ENCODE assay signal across 1 cellular context in the genomic region with DNA sequence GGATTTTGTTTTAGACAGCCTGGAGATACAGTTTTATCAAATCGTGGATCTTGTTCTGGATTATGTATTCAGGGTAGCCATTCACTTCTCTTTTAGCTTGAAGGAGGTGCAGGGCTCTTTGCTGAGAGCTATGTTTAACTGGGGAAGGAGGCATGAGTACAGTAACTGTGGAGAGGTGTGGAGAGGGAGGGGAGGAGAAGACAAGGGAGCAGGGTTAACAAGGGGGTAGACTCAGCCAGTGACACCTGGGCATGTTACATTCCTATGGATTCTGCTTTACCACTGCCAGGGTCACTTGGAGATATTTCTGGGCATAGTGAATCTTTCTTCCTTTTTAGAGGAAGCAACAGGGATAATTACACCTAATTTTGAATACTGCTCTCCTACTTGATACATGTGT.
TF ChIP-seq lines count a peak whose summit lies in the region.

No MANE protein-coding gene starts in this region.

TF ChIP-seq in GM23338, 12 proteins besides CTCF, POLR2A, EP300 and RAD21 (continued from another document):
- TF ChIP-seq ZNF331 (CRISPR knock-in tag; IDR thresholded peaks at IDR 0.05; ENCODE audit: low read depth) = no peak
- TF ChIP-seq JUNB (IDR thresholded peaks at IDR 0.05; ENCODE audit: unreplicated experiment) = no peak
